1 cellular context compared by ENCODE assay signal in the genomic region with DNA sequence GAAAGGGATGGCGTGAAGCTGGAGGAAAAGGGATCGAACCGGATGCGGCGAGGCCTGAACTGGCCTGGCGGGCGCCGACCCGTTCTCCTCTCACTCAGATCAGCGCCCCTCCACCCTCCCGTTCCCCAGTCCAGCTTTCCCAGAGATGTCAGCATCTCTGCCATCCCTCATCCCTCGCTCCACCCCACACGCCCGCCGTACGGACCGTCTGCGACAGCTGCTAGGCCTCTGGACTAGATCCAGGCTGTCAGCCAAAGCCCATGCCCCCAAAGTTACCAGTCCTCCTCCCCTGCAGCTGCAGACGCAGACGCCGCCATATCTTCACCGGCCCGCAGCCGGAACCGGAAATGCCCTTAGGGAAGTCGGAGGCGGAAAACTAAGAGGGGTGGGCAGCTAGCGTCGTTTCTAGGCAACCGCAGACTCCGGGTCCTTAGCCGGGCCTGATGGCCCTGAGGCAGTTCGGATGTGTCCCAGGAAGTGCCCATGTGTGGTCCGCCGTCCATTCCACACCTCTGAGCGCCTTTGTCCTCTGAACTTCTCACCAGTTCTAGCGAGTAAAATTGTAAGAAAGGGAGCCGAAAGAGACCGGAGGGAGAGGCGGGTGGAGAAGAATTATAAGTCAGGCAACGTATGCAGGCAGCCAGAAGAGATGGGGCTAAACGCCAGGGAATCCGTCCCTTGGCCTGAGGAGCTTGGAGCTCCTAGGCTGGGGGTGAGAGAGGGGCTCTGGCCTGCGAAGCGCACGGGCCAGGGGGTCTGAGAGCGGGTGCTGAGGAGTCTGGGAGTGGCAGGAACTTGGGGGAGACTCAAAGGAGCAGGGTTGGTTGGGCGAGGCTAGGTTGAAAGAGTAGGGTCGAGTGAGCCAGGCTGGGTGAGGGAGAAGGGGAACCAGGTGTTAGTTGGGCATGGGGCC.
TF ChIP-seq lines count a peak whose summit lies in the region.

A gene with protein sequence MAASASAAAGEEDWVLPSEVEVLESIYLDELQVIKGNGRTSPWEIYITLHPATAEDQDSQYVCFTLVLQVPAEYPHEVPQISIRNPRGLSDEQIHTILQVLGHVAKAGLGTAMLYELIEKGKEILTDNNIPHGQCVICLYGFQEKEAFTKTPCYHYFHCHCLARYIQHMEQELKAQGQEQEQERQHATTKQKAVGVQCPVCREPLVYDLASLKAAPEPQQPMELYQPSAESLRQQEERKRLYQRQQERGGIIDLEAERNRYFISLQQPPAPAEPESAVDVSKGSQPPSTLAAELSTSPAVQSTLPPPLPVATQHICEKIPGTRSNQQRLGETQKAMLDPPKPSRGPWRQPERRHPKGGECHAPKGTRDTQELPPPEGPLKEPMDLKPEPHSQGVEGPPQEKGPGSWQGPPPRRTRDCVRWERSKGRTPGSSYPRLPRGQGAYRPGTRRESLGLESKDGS (minus strand): TSS at position 349 of the 913 bp plus-strand sequence. CDS start 32 bp downstream, at position 317.
A gene with protein sequence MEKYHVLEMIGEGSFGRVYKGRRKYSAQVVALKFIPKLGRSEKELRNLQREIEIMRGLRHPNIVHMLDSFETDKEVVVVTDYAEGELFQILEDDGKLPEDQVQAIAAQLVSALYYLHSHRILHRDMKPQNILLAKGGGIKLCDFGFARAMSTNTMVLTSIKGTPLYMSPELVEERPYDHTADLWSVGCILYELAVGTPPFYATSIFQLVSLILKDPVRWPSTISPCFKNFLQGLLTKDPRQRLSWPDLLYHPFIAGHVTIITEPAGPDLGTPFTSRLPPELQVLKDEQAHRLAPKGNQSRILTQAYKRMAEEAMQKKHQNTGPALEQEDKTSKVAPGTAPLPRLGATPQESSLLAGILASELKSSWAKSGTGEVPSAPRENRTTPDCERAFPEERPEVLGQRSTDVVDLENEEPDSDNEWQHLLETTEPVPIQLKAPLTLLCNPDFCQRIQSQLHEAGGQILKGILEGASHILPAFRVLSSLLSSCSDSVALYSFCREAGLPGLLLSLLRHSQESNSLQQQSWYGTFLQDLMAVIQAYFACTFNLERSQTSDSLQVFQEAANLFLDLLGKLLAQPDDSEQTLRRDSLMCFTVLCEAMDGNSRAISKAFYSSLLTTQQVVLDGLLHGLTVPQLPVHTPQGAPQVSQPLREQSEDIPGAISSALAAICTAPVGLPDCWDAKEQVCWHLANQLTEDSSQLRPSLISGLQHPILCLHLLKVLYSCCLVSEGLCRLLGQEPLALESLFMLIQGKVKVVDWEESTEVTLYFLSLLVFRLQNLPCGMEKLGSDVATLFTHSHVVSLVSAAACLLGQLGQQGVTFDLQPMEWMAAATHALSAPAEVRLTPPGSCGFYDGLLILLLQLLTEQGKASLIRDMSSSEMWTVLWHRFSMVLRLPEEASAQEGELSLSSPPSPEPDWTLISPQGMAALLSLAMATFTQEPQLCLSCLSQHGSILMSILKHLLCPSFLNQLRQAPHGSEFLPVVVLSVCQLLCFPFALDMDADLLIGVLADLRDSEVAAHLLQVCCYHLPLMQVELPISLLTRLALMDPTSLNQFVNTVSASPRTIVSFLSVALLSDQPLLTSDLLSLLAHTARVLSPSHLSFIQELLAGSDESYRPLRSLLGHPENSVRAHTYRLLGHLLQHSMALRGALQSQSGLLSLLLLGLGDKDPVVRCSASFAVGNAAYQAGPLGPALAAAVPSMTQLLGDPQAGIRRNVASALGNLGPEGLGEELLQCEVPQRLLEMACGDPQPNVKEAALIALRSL (N-terminal part only) (plus strand): TSS at position 433 of the 913 bp plus-strand sequence. CDS start 744 bp downstream, outside the sequence.

TF ChIP-seq in HepG2, 621 proteins besides CTCF, POLR2A, EP300 and RAD21 (continued from another document and continues in another):
- TF ChIP-seq, protein P1, sequence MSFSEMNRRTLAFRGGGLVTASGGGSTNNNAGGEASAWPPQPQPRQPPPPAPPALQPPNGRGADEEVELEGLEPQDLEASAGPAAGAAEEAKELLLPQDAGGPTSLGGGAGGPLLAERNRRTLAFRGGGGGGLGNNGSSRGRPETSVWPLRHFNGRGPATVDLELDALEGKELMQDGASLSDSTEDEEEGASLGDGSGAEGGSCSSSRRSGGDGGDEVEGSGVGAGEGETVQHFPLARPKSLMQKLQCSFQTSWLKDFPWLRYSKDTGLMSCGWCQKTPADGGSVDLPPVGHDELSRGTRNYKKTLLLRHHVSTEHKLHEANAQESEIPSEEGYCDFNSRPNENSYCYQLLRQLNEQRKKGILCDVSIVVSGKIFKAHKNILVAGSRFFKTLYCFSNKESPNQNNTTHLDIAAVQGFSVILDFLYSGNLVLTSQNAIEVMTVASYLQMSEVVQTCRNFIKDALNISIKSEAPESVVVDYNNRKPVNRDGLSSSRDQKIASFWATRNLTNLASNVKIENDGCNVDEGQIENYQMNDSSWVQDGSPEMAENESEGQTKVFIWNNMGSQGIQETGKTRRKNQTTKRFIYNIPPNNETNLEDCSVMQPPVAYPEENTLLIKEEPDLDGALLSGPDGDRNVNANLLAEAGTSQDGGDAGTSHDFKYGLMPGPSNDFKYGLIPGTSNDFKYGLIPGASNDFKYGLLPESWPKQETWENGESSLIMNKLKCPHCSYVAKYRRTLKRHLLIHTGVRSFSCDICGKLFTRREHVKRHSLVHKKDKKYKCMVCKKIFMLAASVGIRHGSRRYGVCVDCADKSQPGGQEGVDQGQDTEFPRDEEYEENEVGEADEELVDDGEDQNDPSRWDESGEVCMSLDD (CRISPR knock-in tag; IDR thresholded peaks at IDR 0.05; ENCODE audit: borderline replicate concordance): no peak
- TF ChIP-seq SP4 (CRISPR knock-in tag; IDR thresholded peaks at IDR 0.05) (peak; percentile 67), SRF (IDR thresholded peaks at IDR 0.05; ENCODE audit: low read depth, low read length) (peak; percentile 61), NFKB2 (CRISPR knock-in tag; IDR thresholded peaks at IDR 0.05; ENCODE audit: borderline replicate concordance) (peak; percentile 84; the same call in 1 of the 2 replicates), ZNF253 (CRISPR knock-in tag; IDR thresholded peaks at IDR 0.05; ENCODE audit: borderline replicate concordance) (peak; percentile 71; the same call in 1 of the 2 replicates), GLI4 (CRISPR knock-in tag; IDR thresholded peaks at IDR 0.05; ENCODE audit: borderline replicate concordance) (no peak), MIER3 (CRISPR knock-in tag; IDR thresholded peaks at IDR 0.05; ENCODE audit: borderline replicate concordance) (peak; percentile 51; the same call in 1 of the 2 replicates), ZNF564 (CRISPR knock-in tag; IDR thresholded peaks at IDR 0.05) (no peak), ZSCAN9 (CRISPR knock-in tag; IDR thresholded peaks at IDR 0.05; ENCODE audit: borderline replicate concordance) (peak; percentile 41; the same call in 1 of the 2 replicates), ZNF44 (CRISPR knock-in tag; IDR thresholded peaks at IDR 0.05) (no peak), MBD4 (IDR thresholded peaks at IDR 0.05; ENCODE audit: borderline replicate concordance, low read length) (no peak), JUND (CRISPR knock-in tag; IDR thresholded peaks at IDR 0.05) (no peak), NAIF1 (CRISPR knock-in tag; IDR thresholded peaks at IDR 0.05; ENCODE audit: borderline replicate concordance) (peak; percentile 95), ZNF446 (CRISPR knock-in tag; IDR thresholded peaks at IDR 0.05) (peak; percentile 80; the same call in 1 of the 2 replicates), ZNF17 (CRISPR knock-in tag; IDR thresholded peaks at IDR 0.05) (no peak), KDM5A (IDR thresholded peaks at IDR 0.05; ENCODE audit: borderline replicate concordance, low read length) (peak; percentile 98), SP5 (CRISPR knock-in tag; IDR thresholded peaks at IDR 0.05; ENCODE audit: borderline replicate concordance, low read depth) (no peak), HDAC2 (CRISPR knock-in tag; IDR thresholded peaks at IDR 0.05) (peak; percentile 53; the same call in 1 of the 2 replicates), ZSCAN30 (CRISPR knock-in tag; IDR thresholded peaks at IDR 0.05) (0 out of 2 replicates have a peak, but pooled peaks have one; percentile 37), YEATS4 (CRISPR knock-in tag; IDR thresholded peaks at IDR 0.05; ENCODE audit: borderline replicate concordance) (peak; percentile 84), CAMTA2 (CRISPR knock-in tag; IDR thresholded peaks at IDR 0.05; ENCODE audit: borderline replicate concordance) (peak; percentile 89), MEIS2 (CRISPR knock-in tag; IDR thresholded peaks at IDR 0.05) (no peak), NFIC (IDR thresholded peaks at IDR 0.05; ENCODE audit: low read length) (no peak; the same call in 1 of the 2 replicates), TOPORS (CRISPR knock-in tag; IDR thresholded peaks at IDR 0.05) (peak; percentile 74; the same call in 1 of the 2 replicates), SOX6 (IDR thresholded peaks at IDR 0.05) (no peak), SOX6 (CRISPR knock-in tag; IDR thresholded peaks at IDR 0.05) (peak; percentile 38; the same call in 1 of the 2 replicates), ZBTB7B (CRISPR knock-in tag; IDR thresholded peaks at IDR 0.05) (peak; percentile 19; the same call in 1 of the 2 replicates), ZNF251 (CRISPR knock-in tag; IDR thresholded peaks at IDR 0.05) (no peak), ZMYM2 (CRISPR knock-in tag; IDR thresholded peaks at IDR 0.05) (no peak)
- TF ChIP-seq, protein P2, sequence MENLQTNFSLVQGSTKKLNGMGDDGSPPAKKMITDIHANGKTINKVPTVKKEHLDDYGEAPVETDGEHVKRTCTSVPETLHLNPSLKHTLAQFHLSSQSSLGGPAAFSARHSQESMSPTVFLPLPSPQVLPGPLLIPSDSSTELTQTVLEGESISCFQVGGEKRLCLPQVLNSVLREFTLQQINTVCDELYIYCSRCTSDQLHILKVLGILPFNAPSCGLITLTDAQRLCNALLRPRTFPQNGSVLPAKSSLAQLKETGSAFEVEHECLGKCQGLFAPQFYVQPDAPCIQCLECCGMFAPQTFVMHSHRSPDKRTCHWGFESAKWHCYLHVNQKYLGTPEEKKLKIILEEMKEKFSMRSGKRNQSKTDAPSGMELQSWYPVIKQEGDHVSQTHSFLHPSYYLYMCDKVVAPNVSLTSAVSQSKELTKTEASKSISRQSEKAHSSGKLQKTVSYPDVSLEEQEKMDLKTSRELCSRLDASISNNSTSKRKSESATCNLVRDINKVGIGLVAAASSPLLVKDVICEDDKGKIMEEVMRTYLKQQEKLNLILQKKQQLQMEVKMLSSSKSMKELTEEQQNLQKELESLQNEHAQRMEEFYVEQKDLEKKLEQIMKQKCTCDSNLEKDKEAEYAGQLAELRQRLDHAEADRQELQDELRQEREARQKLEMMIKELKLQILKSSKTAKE (CRISPR knock-in tag; IDR thresholded peaks at IDR 0.05; ENCODE audit: borderline replicate concordance): no peak
- TF ChIP-seq, protein P3, sequence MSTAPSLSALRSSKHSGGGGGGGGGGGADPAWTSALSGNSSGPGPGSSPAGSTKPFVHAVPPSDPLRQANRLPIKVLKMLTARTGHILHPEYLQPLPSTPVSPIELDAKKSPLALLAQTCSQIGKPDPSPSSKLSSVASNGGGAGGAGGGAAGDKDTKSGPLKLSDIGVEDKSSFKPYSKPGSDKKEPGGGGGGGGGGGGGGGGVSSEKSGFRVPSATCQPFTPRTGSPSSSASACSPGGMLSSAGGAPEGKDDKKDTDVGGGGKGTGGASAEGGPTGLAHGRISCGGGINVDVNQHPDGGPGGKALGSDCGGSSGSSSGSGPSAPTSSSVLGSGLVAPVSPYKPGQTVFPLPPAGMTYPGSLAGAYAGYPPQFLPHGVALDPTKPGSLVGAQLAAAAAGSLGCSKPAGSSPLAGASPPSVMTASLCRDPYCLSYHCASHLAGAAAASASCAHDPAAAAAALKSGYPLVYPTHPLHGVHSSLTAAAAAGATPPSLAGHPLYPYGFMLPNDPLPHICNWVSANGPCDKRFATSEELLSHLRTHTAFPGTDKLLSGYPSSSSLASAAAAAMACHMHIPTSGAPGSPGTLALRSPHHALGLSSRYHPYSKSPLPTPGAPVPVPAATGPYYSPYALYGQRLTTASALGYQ (CRISPR knock-in tag; IDR thresholded peaks at IDR 0.05): no peak
- TF ChIP-seq, protein P4, sequence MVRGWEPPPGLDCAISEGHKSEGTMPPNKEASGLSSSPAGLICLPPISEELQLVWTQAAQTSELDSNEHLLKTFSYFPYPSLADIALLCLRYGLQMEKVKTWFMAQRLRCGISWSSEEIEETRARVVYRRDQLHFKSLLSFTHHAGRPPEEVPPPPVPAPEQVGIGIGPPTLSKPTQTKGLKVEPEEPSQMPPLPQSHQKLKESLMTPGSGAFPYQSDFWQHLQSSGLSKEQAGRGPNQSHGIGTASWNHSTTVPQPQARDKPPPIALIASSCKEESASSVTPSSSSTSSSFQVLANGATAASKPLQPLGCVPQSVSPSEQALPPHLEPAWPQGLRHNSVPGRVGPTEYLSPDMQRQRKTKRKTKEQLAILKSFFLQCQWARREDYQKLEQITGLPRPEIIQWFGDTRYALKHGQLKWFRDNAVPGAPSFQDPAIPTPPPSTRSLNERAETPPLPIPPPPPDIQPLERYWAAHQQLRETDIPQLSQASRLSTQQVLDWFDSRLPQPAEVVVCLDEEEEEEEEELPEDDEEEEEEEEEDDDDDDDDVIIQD (CRISPR knock-in tag; IDR thresholded peaks at IDR 0.05; ENCODE audit: low read depth): no peak
- TF ChIP-seq, protein P5, sequence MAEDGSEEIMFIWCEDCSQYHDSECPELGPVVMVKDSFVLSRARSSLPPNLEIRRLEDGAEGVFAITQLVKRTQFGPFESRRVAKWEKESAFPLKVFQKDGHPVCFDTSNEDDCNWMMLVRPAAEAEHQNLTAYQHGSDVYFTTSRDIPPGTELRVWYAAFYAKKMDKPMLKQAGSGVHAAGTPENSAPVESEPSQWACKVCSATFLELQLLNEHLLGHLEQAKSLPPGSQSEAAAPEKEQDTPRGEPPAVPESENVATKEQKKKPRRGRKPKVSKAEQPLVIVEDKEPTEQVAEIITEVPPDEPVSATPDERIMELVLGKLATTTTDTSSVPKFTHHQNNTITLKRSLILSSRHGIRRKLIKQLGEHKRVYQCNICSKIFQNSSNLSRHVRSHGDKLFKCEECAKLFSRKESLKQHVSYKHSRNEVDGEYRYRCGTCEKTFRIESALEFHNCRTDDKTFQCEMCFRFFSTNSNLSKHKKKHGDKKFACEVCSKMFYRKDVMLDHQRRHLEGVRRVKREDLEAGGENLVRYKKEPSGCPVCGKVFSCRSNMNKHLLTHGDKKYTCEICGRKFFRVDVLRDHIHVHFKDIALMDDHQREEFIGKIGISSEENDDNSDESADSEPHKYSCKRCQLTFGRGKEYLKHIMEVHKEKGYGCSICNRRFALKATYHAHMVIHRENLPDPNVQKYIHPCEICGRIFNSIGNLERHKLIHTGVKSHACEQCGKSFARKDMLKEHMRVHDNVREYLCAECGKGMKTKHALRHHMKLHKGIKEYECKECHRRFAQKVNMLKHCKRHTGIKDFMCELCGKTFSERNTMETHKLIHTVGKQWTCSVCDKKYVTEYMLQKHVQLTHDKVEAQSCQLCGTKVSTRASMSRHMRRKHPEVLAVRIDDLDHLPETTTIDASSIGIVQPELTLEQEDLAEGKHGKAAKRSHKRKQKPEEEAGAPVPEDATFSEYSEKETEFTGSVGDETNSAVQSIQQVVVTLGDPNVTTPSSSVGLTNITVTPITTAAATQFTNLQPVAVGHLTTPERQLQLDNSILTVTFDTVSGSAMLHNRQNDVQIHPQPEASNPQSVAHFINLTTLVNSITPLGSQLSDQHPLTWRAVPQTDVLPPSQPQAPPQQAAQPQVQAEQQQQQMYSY (CRISPR knock-in tag; IDR thresholded peaks at IDR 0.05): no peak
